Comparison of ENCODE assay signal across 16 cellular contexts in genomic region chr6:141174932-141175331, GRCh38.
DNase-seq lines count a peak whose midpoint lies in the region; ATAC-seq and TF ChIP-seq lines count a peak whose summit lies in the region.
"Had no signal": no experiment of that assay in that cellular context is flagged by ENCODE, and none has a peak within 500 bp of the region (broad histone marks: within the 10 kb centered on the region; RNA-seq: fewer than 3 reads in every experiment).

No MANE protein-coding gene starts in this region.

- H3K9me3 ChIP-seq in upper lobe of right lung = no peaks in the 10 kb centered on the region
- H3K9me3 ChIP-seq: A549, Caco-2 had no signal

- no peaks in the 10 kb centered on the region for H3K4me1 ChIP-seq in upper lobe of right lung
- H3K4me1 ChIP-seq: A549, Caco-2 had no signal

- no peak overlapping the region for H3K27ac ChIP-seq in upper lobe of right lung
- H3K27ac ChIP-seq: 22Rv1; A549; BLaER1 treated with 17β-estradiol and CSF1 and Interleukin-3, amounts not matched to agents 10 nM and 100 nM; C4-2B had no signal

- intact Hi-C loops in upper lobe of right lung (cut with DNase I) = no loop called here

- no peak for TF ChIP-seq CTCF in upper lobe of right lung (IDR thresholded peaks at IDR 0.05)

- no peak overlapping the region for H3K4me3 ChIP-seq in upper lobe of right lung
- H3K4me3 ChIP-seq: A549; BLaER1 treated with 17β-estradiol and CSF1 and Interleukin-3, amounts not matched to agents 10 nM and 100 nM had no signal

- ATAC-seq in upper lobe of right lung = peak; percentile 31
- no peak for ATAC-seq in HG03095 (IDR thresholded peaks at IDR 0.05; ENCODE audit: unreplicated experiment)
- ATAC-seq: A549; CD8-positive, alpha-beta T cell had no signal

- DNase-seq in activated gamma-delta T cell (lab: John Stamatoyannopoulos, UW) (peak; percentile 8), activated gamma-delta T cell treated with Interleukin-2 at 50 U/mL for 16 hours (no peak), upper lobe of right lung (no peak), RPMI8226 (no peak)
- DNase-seq: AML-193; Caco-2; Calu3; CD4-positive, alpha-beta T cell; CD8-positive, alpha-beta T cell; DMS79 treated with DMSO at 0.1 percent for 48 hours; GF-D8 had no signal

- no peaks in the 10 kb centered on the region for H3K27me3 ChIP-seq in upper lobe of right lung
- H3K27me3 ChIP-seq: BLaER1 treated with 17β-estradiol and CSF1 and Interleukin-3, amounts not matched to agents 10 nM and 100 nM had no signal

- no peaks in the 10 kb centered on the region for H3K36me3 ChIP-seq in upper lobe of right lung
- H3K36me3 ChIP-seq: BLaER1 treated with 17β-estradiol and CSF1 and Interleukin-3, amounts not matched to agents 10 nM and 100 nM had no signal
